20 cellular contexts compared by ENCODE assay signal in the genomic region with DNA sequence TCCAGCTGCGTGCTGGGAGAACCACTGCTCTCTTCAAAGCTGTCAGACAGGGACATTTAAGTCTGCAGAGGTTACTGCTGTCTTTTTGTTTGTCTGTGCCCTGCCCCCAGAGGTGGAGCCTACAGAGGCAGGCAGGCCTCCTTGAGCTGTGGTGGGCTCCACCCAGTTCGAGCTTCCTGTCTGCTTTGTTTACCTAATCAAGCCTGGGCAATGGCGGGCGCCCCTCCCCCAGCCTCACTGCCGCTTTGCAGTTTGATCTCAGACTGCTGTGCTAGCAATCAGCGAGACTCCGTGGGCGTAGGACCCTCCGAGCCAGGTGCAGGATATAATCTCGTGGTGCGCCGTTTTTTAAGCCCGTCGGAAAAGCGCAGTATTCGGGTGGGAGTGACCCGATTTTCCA. TPM values are rescaled to one million over a fixed set of nuclear protein-coding genes. Genes with fewer than 3 reads are reported as not detected.
"Had no signal": no experiment of that assay in that cellular context is flagged by ENCODE, and none has a peak within 500 bp of the region (broad histone marks: within the 10 kb centered on the region; RNA-seq: fewer than 3 reads in every experiment).

No MANE protein-coding gene starts in this region.

RNA-seq across cellular contexts. Expression of a gene that starts 23.2 kb away (rescaled TPM):
- total RNA-seq: activated naive CD4-positive, alpha-beta T cell treated with anti-CD3 and anti-CD28 coated beads for 36 hours; activated naive CD4-positive, alpha-beta T cell treated with anti-CD3 and anti-CD28 coated beads, Interleukin-2, amount 50 U/mL, for 72 hours; activated naive CD8-positive, alpha-beta T cell treated with anti-CD3 and anti-CD28 coated beads for 36 hours; activated naive CD8-positive, alpha-beta T cell treated with anti-CD3 and anti-CD28 coated beads, Interleukin-2, amount 10 ng/mL, durations not matched to agents 7 days and 5 days; activated T-cell treated with anti-CD3 and anti-CD28 coated beads, Interleukin-2, amount 50 U/mL, for 4 hours; activated T-cell treated with anti-CD3 and anti-CD28 coated beads, Interleukin-2, amount 50 U/mL, for 72 hours; activated T-helper 1 cell treated with anti-CD3 and anti-CD28 coated beads, Interleukin-12 subunit alpha, Interleukin-12 subunit beta, Interleukin-2, Interleukin-4 antibody, amounts not matched to agents 30 ng/mL and 10 ng/mL and 1 ng/mL, durations not matched to agents 14 hours and 24 hours and 36 hours; activated T-helper 17 cell treated with anti-CD3 and anti-CD28 coated beads, Interleukin-2, amount 50 U/mL, for 72 hours; activated T-helper 2 cell treated with anti-CD3 and anti-CD28 coated beads, Interferon-gamma antibody, Interleukin-2, Interleukin-4, amounts not matched to agents 10 μg/mL and 5 μg/mL and 100 μg/mL, durations not matched to agents 14 hours and 24 hours and 36 hours; adrenal gland; aorta; ascending aorta; astrocyte; body of pancreas; breast epithelium; bronchial epithelial cell; cardiac muscle cell; cardiac septum; cerebellum; chondrocyte had no signal
- polyA plus RNA-seq: adrenal gland, aorta, cardiac muscle cell had no signal

RNA-seq across cellular contexts. Expression of a gene that starts 35.4 kb away (rescaled TPM):
- total RNA-seq: activated naive CD4-positive, alpha-beta T cell treated with anti-CD3 and anti-CD28 coated beads for 36 hours; activated naive CD4-positive, alpha-beta T cell treated with anti-CD3 and anti-CD28 coated beads, Interleukin-2, amount 50 U/mL, for 72 hours; activated naive CD8-positive, alpha-beta T cell treated with anti-CD3 and anti-CD28 coated beads for 36 hours; activated naive CD8-positive, alpha-beta T cell treated with anti-CD3 and anti-CD28 coated beads, Interleukin-2, amount 10 ng/mL, durations not matched to agents 7 days and 5 days; activated T-cell treated with anti-CD3 and anti-CD28 coated beads, Interleukin-2, amount 50 U/mL, for 4 hours; activated T-cell treated with anti-CD3 and anti-CD28 coated beads, Interleukin-2, amount 50 U/mL, for 72 hours; activated T-helper 1 cell treated with anti-CD3 and anti-CD28 coated beads, Interleukin-12 subunit alpha, Interleukin-12 subunit beta, Interleukin-2, Interleukin-4 antibody, amounts not matched to agents 30 ng/mL and 10 ng/mL and 1 ng/mL, durations not matched to agents 14 hours and 24 hours and 36 hours; activated T-helper 17 cell treated with anti-CD3 and anti-CD28 coated beads, Interleukin-2, amount 50 U/mL, for 72 hours; activated T-helper 2 cell treated with anti-CD3 and anti-CD28 coated beads, Interferon-gamma antibody, Interleukin-2, Interleukin-4, amounts not matched to agents 10 μg/mL and 5 μg/mL and 100 μg/mL, durations not matched to agents 14 hours and 24 hours and 36 hours; adrenal gland; aorta; ascending aorta; cardiac muscle cell; chondrocyte had no signal
- polyA plus RNA-seq: aorta, cardiac muscle cell had no signal
